In the genomic region with DNA sequence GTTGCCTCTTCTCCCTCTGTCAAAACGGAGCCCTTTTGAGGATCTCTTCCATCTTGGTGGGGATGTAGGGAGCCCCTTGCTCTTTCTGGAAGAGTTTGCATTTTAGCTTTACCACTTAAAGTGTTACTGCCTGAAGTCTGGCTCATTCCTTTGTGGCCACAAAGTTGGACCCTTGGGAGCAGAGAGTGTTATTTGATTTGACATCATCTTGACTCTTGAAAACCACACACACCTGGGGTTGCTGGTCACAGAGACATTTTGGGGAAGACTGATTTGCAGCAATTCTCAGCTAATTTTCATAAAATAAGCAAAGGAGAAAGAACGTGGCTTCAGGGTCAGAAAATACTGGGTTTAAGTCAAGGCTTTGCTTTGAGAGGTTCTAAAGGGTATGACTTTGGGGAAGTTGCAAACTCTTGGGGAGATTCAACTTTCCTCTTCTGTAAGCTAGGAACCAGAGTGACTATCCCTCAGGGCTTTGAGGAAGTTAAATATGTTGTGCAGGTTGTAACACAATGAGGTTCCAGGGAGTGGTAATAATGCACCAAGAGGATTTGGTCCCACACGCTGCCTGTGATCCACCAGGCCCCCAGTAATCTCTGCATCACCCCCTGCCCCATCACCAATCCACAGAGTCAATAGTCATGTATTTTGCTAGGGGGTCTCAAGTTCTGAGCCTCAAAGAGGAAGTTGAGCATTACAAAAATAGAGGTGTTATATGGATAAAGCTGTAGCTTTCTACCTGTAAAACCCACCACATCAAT, we compare ENCODE assay signal across 16 cellular contexts.
DNase-seq lines count a peak whose midpoint lies in the region; ATAC-seq and TF ChIP-seq lines count a peak whose summit lies in the region.
"Had no signal": no experiment of that assay in that cellular context is flagged by ENCODE, and none has a peak within 500 bp of the region (broad histone marks: within the 10 kb centered on the region; RNA-seq: fewer than 3 reads in every experiment).

No MANE protein-coding gene starts in this region.

- intact Hi-C loops in esophagus muscularis mucosa (cut with DNase I): no loop called here

- H3K9me3 ChIP-seq in esophagus muscularis mucosa: no peaks in the 10 kb centered on the region
- H3K9me3 ChIP-seq: pancreas had no signal

- no peak for TF ChIP-seq CTCF in esophagus muscularis mucosa (IDR thresholded peaks at IDR 0.05)

- TF ChIP-seq EP300 in esophagus muscularis mucosa (IDR thresholded peaks at IDR 0.05): no peak

- ATAC-seq in GM18870 (IDR thresholded peaks at IDR 0.05; ENCODE audit: unreplicated experiment) (peak; percentile 28), GM21786 (IDR thresholded peaks at IDR 0.05; ENCODE audit: unreplicated experiment) (peak; percentile 49), HG03432 (IDR thresholded peaks at IDR 0.05; ENCODE audit: unreplicated experiment) (peak; percentile 50)
- ATAC-seq: pancreas; stimulated activated naive CD8-positive, alpha-beta T cell treated with anti-CD3 and anti-CD28 coated beads, Interleukin-15, Interleukin-2, amounts not matched to agents 100 U/mL and 50 U/mL, for 24 hours had no signal

- no peak for TF ChIP-seq POLR2A in esophagus muscularis mucosa (IDR thresholded peaks at IDR 0.05; ENCODE audit: low read depth)

- H3K36me3 ChIP-seq in esophagus muscularis mucosa: no peaks in the 10 kb centered on the region
- H3K36me3 ChIP-seq: pancreas had no signal

- H3K4me3 ChIP-seq in esophagus muscularis mucosa: no peak overlapping the region
- H3K4me3 ChIP-seq: pancreas had no signal

- DNase-seq in esophagus muscularis mucosa (ENCODE audit: extremely low spot score): peak; percentile 50
- DNase-seq in effector CD4-positive, alpha-beta T cell: no peak
- DNase-seq in H4 (ENCODE audit: low spot score): no peak
- no peak for DNase-seq in COR-L47 (lab: John Stamatoyannopoulos, UW)
- no peak for DNase-seq in NCI-H2081 (lab: John Stamatoyannopoulos, UW)
- DNase-seq: activated CD4-positive, alpha-beta T cell treated with anti-CD3 and anti-CD28 coated beads, Interleukin-2, amount 10 ng/mL, durations not matched to agents 7 days and 5 days; activated gamma-delta T cell; mammary epithelial cell; NCI-H774; pancreas; stimulated activated CD4-positive, alpha-beta T cell treated with anti-CD3 and anti-CD28 coated beads, Interleukin-1b, Interleukin-23, amount 100 ng/mL, for 48 hours; stimulated activated naive CD8-positive, alpha-beta T cell treated with anti-CD3 and anti-CD28 coated beads, Interleukin-15, Interleukin-2, amounts not matched to agents 100 U/mL and 50 U/mL, for 24 hours had no signal

- H3K27ac ChIP-seq in esophagus muscularis mucosa (replicated peaks in 1 of 4): no peak overlapping the region
- H3K27ac ChIP-seq: epithelial cell of prostate, pancreas had no signal

- no peaks in the 10 kb centered on the region for H3K4me1 ChIP-seq in esophagus muscularis mucosa
- H3K4me1 ChIP-seq: pancreas had no signal

- WGBS in esophagus muscularis mucosa: 93% methylated on average over 3 of the region's 3 CpGs

- no peaks in the 10 kb centered on the region for H3K27me3 ChIP-seq in esophagus muscularis mucosa
- H3K27me3 ChIP-seq: pancreas had no signal
